Comparison of ENCODE assay signal across 8 cellular contexts in the genomic region with DNA sequence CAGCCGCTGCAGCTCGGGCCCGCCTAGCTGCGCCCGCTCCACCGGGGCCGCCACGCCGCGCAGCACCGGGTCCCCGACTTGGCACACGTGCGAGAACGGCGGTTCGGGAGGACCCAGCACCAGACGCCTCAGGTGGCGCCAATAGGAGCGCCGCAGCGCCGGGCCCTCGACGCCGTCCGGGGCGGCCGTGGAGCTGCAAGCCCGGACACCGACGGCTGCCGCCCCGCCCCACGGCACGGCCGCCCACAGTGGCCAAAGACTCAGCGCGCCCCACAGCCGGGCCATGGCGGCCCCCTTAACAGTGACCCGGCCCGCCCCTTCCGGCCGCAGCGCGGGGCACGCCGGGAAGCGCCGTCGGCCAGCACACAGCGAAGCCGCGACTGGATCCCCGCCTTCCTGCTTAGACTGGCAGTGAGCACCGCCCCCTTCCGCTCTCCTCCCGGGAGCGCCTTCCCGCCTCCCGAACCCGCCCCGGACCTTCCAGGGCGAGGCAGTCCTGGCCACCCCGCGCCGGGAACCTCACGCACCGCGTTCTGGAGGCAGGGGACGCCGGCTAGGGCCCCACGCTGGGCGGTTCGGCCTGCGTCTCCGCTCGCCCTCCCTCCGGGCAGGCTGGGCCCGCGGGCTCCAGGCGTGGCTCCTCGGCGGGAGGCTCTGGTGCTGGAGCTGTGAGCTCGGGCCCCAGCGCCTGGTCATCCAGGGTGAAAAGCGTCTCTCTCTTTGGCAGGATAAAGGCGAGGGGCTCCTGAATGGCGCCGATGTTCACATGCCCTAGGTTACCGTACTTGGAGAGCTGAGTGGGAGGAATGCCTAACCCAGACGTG. TPM values are rescaled to one million over a fixed set of nuclear protein-coding genes. Genes with fewer than 3 reads are reported as not detected.
DNase-seq lines count a peak whose midpoint lies in the region; ATAC-seq and TF ChIP-seq lines count a peak whose summit lies in the region.

A gene with protein sequence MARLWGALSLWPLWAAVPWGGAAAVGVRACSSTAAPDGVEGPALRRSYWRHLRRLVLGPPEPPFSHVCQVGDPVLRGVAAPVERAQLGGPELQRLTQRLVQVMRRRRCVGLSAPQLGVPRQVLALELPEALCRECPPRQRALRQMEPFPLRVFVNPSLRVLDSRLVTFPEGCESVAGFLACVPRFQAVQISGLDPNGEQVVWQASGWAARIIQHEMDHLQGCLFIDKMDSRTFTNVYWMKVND (minus strand): TSS at position 303 of the 824 bp plus-strand sequence. CDS start 18 bp downstream, at position 285.

- no peaks in the 10 kb centered on the region for H3K9me3 Mint-ChIP-seq in activated naive CD4-positive, alpha-beta T cell treated with anti-CD3 and anti-CD28 coated beads, Interleukin-2, amount 50 U/mL, for 24 hours

- H3K27ac Mint-ChIP-seq in activated naive CD4-positive, alpha-beta T cell treated with anti-CD3 and anti-CD28 coated beads, Interleukin-2, amount 50 U/mL, for 24 hours = peak within 1 kb of the TSS; percentile 81

- DNase-seq in GM10248 (ENCODE audit: extremely low spot score) = peak; percentile 94
- DNase-seq in NCI-H1048 (lab: John Stamatoyannopoulos, UW) = peak; percentile 44
- peak; percentile 94 for DNase-seq in globus pallidus (ENCODE audit: low spot score)
- DNase-seq in nucleus accumbens (lab: John Stamatoyannopoulos, UW) = peak; percentile 53 to 96 (median 88)
- DNase-seq in suprapubic skin (ENCODE audit: low spot score in 2 of 2) = peak; percentile 96 to 97

- TF ChIP-seq CTCF in GM10248 (IDR thresholded peaks at IDR 0.05; ENCODE audit: control extremely low read depth, extremely low read depth, low read depth, missing control alignments) (no peak), suprapubic skin (IDR thresholded peaks at IDR 0.05) (no peak)

- no peaks in the 10 kb centered on the region for H3K27me3 ChIP-seq in suprapubic skin

- peaks cover 28% of the 10 kb centered on the region for H3K4me1 ChIP-seq in suprapubic skin

- under 1% methylated on average over 8 of the region's 93 CpGs for WGBS in suprapubic skin

- peak in 1 of 2 donors; percentile 72 for TF ChIP-seq POLR2A in suprapubic skin (IDR thresholded peaks at IDR 0.05)

- no peaks in the 10 kb centered on the region for H3K27me3 Mint-ChIP-seq in activated naive CD4-positive, alpha-beta T cell treated with anti-CD3 and anti-CD28 coated beads, Interleukin-2, amount 50 U/mL, for 24 hours

- peak within 1 kb of the TSS; percentile 89 for H3K4me3 Mint-ChIP-seq in activated naive CD4-positive, alpha-beta T cell treated with anti-CD3 and anti-CD28 coated beads, Interleukin-2, amount 50 U/mL, for 24 hours

- peak within 1 kb of the TSS; percentile 92 for H3K27ac ChIP-seq in suprapubic skin

- ATAC-seq in HG02588 (IDR thresholded peaks at IDR 0.05; ENCODE audit: unreplicated experiment) (peak; percentile 94), SK-N-SH treated with all-trans-retinoic acid at 6 μM for 48 hours (peak; percentile 93)

- POLR2A ChIA-PET in GM10248 (lab: Yijun Ruan, JAX) = interaction anchor here (1.0 kb wide), 1 partner anchor 10 kb away, joined by 3 read pairs; a partner anchor contains a TSS

- peaks cover 3% of the 10 kb centered on the region for H3K36me3 Mint-ChIP-seq in activated naive CD4-positive, alpha-beta T cell treated with anti-CD3 and anti-CD28 coated beads, Interleukin-2, amount 50 U/mL, for 24 hours

- CTCF ChIA-PET in GM10248 (lab: Yijun Ruan, JAX) = interaction anchor here (0.7 to 2.3 kb wide), 5 partner anchors 8 to 424 kb away, joined by 3 to 8 read pairs (median 4); a partner anchor contains a TSS

- peaks cover 38% of the 10 kb centered on the region for H3K36me3 ChIP-seq in suprapubic skin

- H3K4me1 Mint-ChIP-seq in activated naive CD4-positive, alpha-beta T cell treated with anti-CD3 and anti-CD28 coated beads, Interleukin-2, amount 50 U/mL, for 24 hours = peaks cover 39% of the 10 kb centered on the region

- H3K9me3 ChIP-seq in suprapubic skin = no peaks in the 10 kb centered on the region

- no peak for TF ChIP-seq EP300 in suprapubic skin (IDR thresholded peaks at IDR 0.05)

- peak within 1 kb of the TSS; percentile 94 for H3K4me3 ChIP-seq in suprapubic skin

TF ChIP-seq in SK-N-SH treated with all-trans-retinoic acid at 6 μM for 48 hours, 23 proteins besides CTCF, POLR2A, EP300 and RAD21:
- TF ChIP-seq, protein P1, sequence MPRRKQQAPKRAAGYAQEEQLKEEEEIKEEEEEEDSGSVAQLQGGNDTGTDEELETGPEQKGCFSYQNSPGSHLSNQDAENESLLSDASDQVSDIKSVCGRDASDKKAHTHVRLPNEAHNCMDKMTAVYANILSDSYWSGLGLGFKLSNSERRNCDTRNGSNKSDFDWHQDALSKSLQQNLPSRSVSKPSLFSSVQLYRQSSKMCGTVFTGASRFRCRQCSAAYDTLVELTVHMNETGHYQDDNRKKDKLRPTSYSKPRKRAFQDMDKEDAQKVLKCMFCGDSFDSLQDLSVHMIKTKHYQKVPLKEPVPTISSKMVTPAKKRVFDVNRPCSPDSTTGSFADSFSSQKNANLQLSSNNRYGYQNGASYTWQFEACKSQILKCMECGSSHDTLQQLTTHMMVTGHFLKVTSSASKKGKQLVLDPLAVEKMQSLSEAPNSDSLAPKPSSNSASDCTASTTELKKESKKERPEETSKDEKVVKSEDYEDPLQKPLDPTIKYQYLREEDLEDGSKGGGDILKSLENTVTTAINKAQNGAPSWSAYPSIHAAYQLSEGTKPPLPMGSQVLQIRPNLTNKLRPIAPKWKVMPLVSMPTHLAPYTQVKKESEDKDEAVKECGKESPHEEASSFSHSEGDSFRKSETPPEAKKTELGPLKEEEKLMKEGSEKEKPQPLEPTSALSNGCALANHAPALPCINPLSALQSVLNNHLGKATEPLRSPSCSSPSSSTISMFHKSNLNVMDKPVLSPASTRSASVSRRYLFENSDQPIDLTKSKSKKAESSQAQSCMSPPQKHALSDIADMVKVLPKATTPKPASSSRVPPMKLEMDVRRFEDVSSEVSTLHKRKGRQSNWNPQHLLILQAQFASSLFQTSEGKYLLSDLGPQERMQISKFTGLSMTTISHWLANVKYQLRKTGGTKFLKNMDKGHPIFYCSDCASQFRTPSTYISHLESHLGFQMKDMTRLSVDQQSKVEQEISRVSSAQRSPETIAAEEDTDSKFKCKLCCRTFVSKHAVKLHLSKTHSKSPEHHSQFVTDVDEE (CRISPR knock-in tag; IDR thresholded peaks at IDR 0.05) = no peak
- TF ChIP-seq, protein P2, sequence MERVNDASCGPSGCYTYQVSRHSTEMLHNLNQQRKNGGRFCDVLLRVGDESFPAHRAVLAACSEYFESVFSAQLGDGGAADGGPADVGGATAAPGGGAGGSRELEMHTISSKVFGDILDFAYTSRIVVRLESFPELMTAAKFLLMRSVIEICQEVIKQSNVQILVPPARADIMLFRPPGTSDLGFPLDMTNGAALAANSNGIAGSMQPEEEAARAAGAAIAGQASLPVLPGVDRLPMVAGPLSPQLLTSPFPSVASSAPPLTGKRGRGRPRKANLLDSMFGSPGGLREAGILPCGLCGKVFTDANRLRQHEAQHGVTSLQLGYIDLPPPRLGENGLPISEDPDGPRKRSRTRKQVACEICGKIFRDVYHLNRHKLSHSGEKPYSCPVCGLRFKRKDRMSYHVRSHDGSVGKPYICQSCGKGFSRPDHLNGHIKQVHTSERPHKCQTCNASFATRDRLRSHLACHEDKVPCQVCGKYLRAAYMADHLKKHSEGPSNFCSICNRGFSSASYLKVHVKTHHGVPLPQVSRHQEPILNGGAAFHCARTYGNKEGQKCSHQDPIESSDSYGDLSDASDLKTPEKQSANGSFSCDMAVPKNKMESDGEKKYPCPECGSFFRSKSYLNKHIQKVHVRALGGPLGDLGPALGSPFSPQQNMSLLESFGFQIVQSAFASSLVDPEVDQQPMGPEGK (CRISPR knock-in tag; IDR thresholded peaks at IDR 0.05; ENCODE audit: borderline replicate concordance) = no peak
- TF ChIP-seq, protein P3, sequence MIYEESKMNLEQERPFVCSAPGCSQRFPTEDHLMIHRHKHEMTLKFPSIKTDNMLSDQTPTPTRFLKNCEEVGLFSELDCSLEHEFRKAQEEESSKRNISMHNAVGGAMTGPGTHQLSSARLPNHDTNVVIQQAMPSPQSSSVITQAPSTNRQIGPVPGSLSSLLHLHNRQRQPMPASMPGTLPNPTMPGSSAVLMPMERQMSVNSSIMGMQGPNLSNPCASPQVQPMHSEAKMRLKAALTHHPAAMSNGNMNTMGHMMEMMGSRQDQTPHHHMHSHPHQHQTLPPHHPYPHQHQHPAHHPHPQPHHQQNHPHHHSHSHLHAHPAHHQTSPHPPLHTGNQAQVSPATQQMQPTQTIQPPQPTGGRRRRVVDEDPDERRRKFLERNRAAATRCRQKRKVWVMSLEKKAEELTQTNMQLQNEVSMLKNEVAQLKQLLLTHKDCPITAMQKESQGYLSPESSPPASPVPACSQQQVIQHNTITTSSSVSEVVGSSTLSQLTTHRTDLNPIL (CRISPR knock-in tag; IDR thresholded peaks at IDR 0.05; ENCODE audit: low read depth) = no peak
- no peak for TF ChIP-seq ZNF70 (CRISPR knock-in tag; IDR thresholded peaks at IDR 0.05)
- no peak for TF ChIP-seq ISL1 (CRISPR knock-in tag; IDR thresholded peaks at IDR 0.05)
- TF ChIP-seq GLIS3 (CRISPR knock-in tag; IDR thresholded peaks at IDR 0.05) = no peak; the same call in 1 of the 2 replicates
- TF ChIP-seq ZFP30 (CRISPR knock-in tag; IDR thresholded peaks at IDR 0.05) = no peak
- no peak for TF ChIP-seq BACH2 (CRISPR knock-in tag; IDR thresholded peaks at IDR 0.05; ENCODE audit: borderline replicate concordance)
- TF ChIP-seq TCF4 (CRISPR knock-in tag; IDR thresholded peaks at IDR 0.05; ENCODE audit: borderline replicate concordance) = no peak
- TF ChIP-seq ARNTL (CRISPR knock-in tag; IDR thresholded peaks at IDR 0.05; ENCODE audit: borderline replicate concordance, low read depth) = no peak
- TF ChIP-seq, protein P4, sequence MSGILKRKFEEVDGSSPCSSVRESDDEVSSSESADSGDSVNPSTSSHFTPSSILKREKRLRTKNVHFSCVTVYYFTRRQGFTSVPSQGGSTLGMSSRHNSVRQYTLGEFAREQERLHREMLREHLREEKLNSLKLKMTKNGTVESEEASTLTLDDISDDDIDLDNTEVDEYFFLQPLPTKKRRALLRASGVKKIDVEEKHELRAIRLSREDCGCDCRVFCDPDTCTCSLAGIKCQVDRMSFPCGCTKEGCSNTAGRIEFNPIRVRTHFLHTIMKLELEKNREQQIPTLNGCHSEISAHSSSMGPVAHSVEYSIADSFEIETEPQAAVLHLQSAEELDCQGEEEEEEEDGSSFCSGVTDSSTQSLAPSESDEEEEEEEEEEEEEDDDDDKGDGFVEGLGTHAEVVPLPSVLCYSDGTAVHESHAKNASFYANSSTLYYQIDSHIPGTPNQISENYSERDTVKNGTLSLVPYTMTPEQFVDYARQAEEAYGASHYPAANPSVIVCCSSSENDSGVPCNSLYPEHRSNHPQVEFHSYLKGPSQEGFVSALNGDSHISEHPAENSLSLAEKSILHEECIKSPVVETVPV (CRISPR knock-in tag; IDR thresholded peaks at IDR 0.05) = no peak
- no peak for TF ChIP-seq RARB (CRISPR knock-in tag; IDR thresholded peaks at IDR 0.05)

RNA-seq across cellular contexts. Expression of the gene that starts here (rescaled TPM):
- total RNA-seq in suprapubic skin = 10 to 100 TPM; 12.2 to 25.4 (median 21.2) TPM

Comparison
In these comparisons a context has a peak if more than half of its experiments do, and no peak if none do; other contexts are left out.
1. Peak in every context shown above with its lines: DNase-seq, ATAC-seq, H3K4me3 ChIP-seq and H3K27ac ChIP-seq.
2. DNase-seq: peak in every context shown above with its lines; median percentile 96 in suprapubic skin; 94 in GM10248; 94 in globus pallidus; 88 in nucleus accumbens; 44 in NCI-H1048.